ENCODE assay signal across 26 cellular contexts in genomic region chr16:74770826-74771526, GRCh38. TPM values are rescaled to one million over a fixed set of nuclear protein-coding genes. Genes with fewer than 3 reads are reported as not detected.
"Had no signal": no experiment of that assay in that cellular context is flagged by ENCODE, and none has a peak within 500 bp of the region (broad histone marks: within the 10 kb centered on the region; RNA-seq: fewer than 3 reads in every experiment).

No MANE protein-coding gene starts in this region.

- H3K9me3 Mint-ChIP-seq: activated naive CD8-positive, alpha-beta T cell treated with anti-CD3 and anti-CD28 coated beads, Interleukin-2, amount 10 ng/mL, durations not matched to agents 7 days and 5 days; activated T-helper 1 cell treated with anti-CD3 and anti-CD28 coated beads, Interleukin-12 subunit alpha, Interleukin-12 subunit beta, Interleukin-2, Interleukin-4 antibody, amounts not matched to agents 30 ng/mL and 10 ng/mL and 1 ng/mL, durations not matched to agents 14 hours and 24 hours and 36 hours; T-cell had no signal

- H3K27me3 ChIP-seq: vagina had no signal

- FAIRE-seq: keratinocyte had no signal

- H2AFZ ChIP-seq: hepatocyte had no signal

- H3K9me3 ChIP-seq: tibial artery, vagina had no signal

- H3K27ac ChIP-seq: cardiac muscle cell, foreskin keratinocyte, hepatocyte, tibial artery, vagina had no signal

- H3K4me3 Mint-ChIP-seq: activated CD8-positive, alpha-beta T cell treated with anti-CD3 and anti-CD28 coated beads, Interleukin-2, amount 10 ng/mL, durations not matched to agents 7 days and 5 days; activated naive CD8-positive, alpha-beta T cell treated with anti-CD3 and anti-CD28 coated beads, Interleukin-2, amount 10 ng/mL, durations not matched to agents 7 days and 5 days; activated T-helper 1 cell treated with anti-CD3 and anti-CD28 coated beads, Interleukin-12 subunit alpha, Interleukin-12 subunit beta, Interleukin-2, Interleukin-4 antibody, amounts not matched to agents 30 ng/mL and 10 ng/mL and 1 ng/mL, durations not matched to agents 14 hours and 24 hours and 36 hours; T-cell had no signal

- H3K4me3 ChIP-seq: cardiac muscle cell, hepatocyte, lung, tibial artery, vagina had no signal

- H3K27ac Mint-ChIP-seq: activated CD8-positive, alpha-beta T cell treated with anti-CD3 and anti-CD28 coated beads, Interleukin-2, amount 10 ng/mL, durations not matched to agents 7 days and 5 days; activated naive CD8-positive, alpha-beta T cell treated with anti-CD3 and anti-CD28 coated beads, Interleukin-2, amount 10 ng/mL, durations not matched to agents 7 days and 5 days; activated T-helper 1 cell treated with anti-CD3 and anti-CD28 coated beads, Interleukin-12 subunit alpha, Interleukin-12 subunit beta, Interleukin-2, Interleukin-4 antibody, amounts not matched to agents 30 ng/mL and 10 ng/mL and 1 ng/mL, durations not matched to agents 14 hours and 24 hours and 36 hours; T-cell had no signal

- H3K36me3 ChIP-seq: cardiac muscle cell, tibial artery, vagina had no signal

- H3K4me1 ChIP-seq: foreskin keratinocyte had no signal

- H3K36me3 Mint-ChIP-seq: activated naive CD8-positive, alpha-beta T cell treated with anti-CD3 and anti-CD28 coated beads, Interleukin-2, amount 10 ng/mL, durations not matched to agents 7 days and 5 days; T-cell had no signal

- DNase-seq: activated CD4-positive, alpha-beta T cell treated with anti-CD3 and anti-CD28 coated beads for 48 hours; activated CD4-positive, CD25-positive, alpha-beta regulatory T cell; activated CD8-positive, alpha-beta T cell treated with anti-CD3 and anti-CD28 coated beads, Interleukin-2, amount 10 ng/mL, durations not matched to agents 7 days and 5 days; activated naive CD8-positive, alpha-beta T cell treated with anti-CD3 and anti-CD28 coated beads, Interleukin-2, amount 10 ng/mL, durations not matched to agents 7 days and 5 days; amygdala; dermis blood vessel endothelial cell; foreskin keratinocyte; occipital lobe; retina; stimulated activated CD8-positive, alpha-beta memory T cell treated with anti-CD3 and anti-CD28 coated beads, Interleukin-4, amount 100 ng/mL, for 48 hours; stimulated activated naive CD4-positive, alpha-beta T cell treated with Interleukin-2 at 50 U/mL for 16 hours; T-cell; T1000; tibial artery had no signal

- ATAC-seq: activated CD8-positive, alpha-beta T cell treated with anti-CD3 and anti-CD28 coated beads, Interleukin-2, amount 10 ng/mL, durations not matched to agents 7 days and 5 days; foreskin keratinocyte; left lobe of liver; T-cell had no signal

- H3K4me2 ChIP-seq: hepatocyte had no signal

- H3K79me2 ChIP-seq: hepatocyte had no signal

RNA-seq across cellular contexts. Expression of gene FA2H, which starts 3.6 kb away (rescaled TPM):
- total RNA-seq: activated CD8-positive, alpha-beta T cell treated with anti-CD3 and anti-CD28 coated beads, Interleukin-2, amount 10 ng/mL, durations not matched to agents 7 days and 5 days; activated naive CD8-positive, alpha-beta T cell treated with anti-CD3 and anti-CD28 coated beads, Interleukin-2, amount 10 ng/mL, durations not matched to agents 7 days and 5 days; activated T-helper 1 cell treated with anti-CD3 and anti-CD28 coated beads, Interleukin-12 subunit alpha, Interleukin-12 subunit beta, Interleukin-2, Interleukin-4 antibody, amounts not matched to agents 30 ng/mL and 10 ng/mL and 1 ng/mL, durations not matched to agents 14 hours and 24 hours and 36 hours; chondrocyte; dermis blood vessel endothelial cell; fibroblast of lung; left lobe of liver; posterior vena cava; subcutaneous adipose tissue; vagina had no signal
- polyA plus RNA-seq: fibroblast of lung, neural cell had no signal
